In the genomic region with DNA sequence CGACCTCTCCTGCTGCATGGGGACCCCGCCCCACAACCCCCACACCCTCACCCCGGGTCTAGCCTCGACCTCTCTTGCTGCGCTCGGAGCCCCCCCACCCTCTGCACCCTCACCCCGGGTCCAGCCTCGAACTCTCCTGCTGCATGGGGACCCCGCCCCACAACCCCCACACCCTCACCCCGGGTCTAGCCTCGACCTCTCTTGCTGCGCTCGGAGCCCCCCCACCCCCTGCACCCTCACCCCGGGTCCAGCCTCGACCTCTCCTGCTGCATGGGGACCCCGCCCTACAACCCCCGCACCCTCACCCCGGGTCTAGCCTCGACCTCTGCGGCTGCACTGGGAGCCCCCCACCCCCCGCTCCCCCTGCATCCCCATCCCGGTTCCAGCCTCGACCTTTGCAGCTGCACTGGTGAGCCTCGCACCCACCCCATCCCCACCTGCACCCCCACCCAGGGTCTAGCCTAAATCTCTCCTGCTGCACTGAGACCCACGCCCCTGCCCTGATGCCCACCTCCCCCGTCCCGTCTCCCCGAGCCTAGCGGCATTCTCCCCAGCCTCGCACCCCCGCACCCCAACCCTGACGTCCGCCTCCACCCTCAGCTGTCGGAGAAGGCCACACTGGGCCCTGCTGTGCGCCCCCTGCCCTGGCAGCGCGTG, we compare ENCODE assay signal across 13 cellular contexts. TPM values are rescaled to one million over a fixed set of nuclear protein-coding genes. Genes with fewer than 3 reads are reported as not detected.
DNase-seq lines count a peak whose midpoint lies in the region; ATAC-seq and TF ChIP-seq lines count a peak whose summit lies in the region.
"Had no signal": no experiment of that assay in that cellular context is flagged by ENCODE, and none has a peak within 500 bp of the region (broad histone marks: within the 10 kb centered on the region; RNA-seq: fewer than 3 reads in every experiment).

No MANE protein-coding gene starts in this region.

- TF ChIP-seq CTCF in RWPE1 (conservative IDR thresholded peaks at IDR 0.05; ENCODE audit: low read depth), result no peak
- TF ChIP-seq CTCF in upper lobe of left lung (IDR thresholded peaks at IDR 0.05), result no peak

- H3K9me3 Mint-ChIP-seq in activated naive CD4-positive, alpha-beta T cell treated with anti-CD3 and anti-CD28 coated beads, Interleukin-2, amount 10 ng/mL, durations not matched to agents 7 days and 5 days, result no peaks in the 10 kb centered on the region
- no peaks in the 10 kb centered on the region for H3K9me3 Mint-ChIP-seq in activated naive CD4-positive, alpha-beta T cell treated with anti-CD3 and anti-CD28 coated beads for 36 hours
- no peaks in the 10 kb centered on the region for H3K9me3 Mint-ChIP-seq in naive thymus-derived CD8-positive, alpha-beta T cell
- H3K9me3 Mint-ChIP-seq: activated T-cell treated with anti-CD3 and anti-CD28 coated beads, Interleukin-2, amount 50 U/mL, for 24 hours had no signal

- H3K27ac ChIP-seq in RWPE1, result peak overlapping the region; percentile 73
- H3K27ac ChIP-seq in upper lobe of left lung, result peak overlapping the region in 1 of 4 donors; percentile 83

- peaks cover 33% of the 10 kb centered on the region for H3K4me1 Mint-ChIP-seq in activated naive CD4-positive, alpha-beta T cell treated with anti-CD3 and anti-CD28 coated beads, Interleukin-2, amount 10 ng/mL, durations not matched to agents 7 days and 5 days
- peaks cover 13% of the 10 kb centered on the region for H3K4me1 Mint-ChIP-seq in activated naive CD4-positive, alpha-beta T cell treated with anti-CD3 and anti-CD28 coated beads for 36 hours (ENCODE audit: low read depth)
- peaks cover 7 to 28% (median 18%) of the 10 kb centered on the region in 4 donors for H3K4me1 Mint-ChIP-seq in naive thymus-derived CD8-positive, alpha-beta T cell

- H3K9me3 ChIP-seq in iPS-15b (ENCODE audit: control insufficient read depth, insufficient read depth, low read length), result no peaks in the 10 kb centered on the region
- H3K9me3 ChIP-seq in upper lobe of left lung, result no peaks in the 10 kb centered on the region

- CTCF ChIA-PET in activated naive CD4-positive, alpha-beta T cell treated with anti-CD3 and anti-CD28 coated beads, Interleukin-2, amount 10 ng/mL, durations not matched to agents 7 days and 5 days (lab: Charles Lee), result no interaction called here
- CTCF ChIA-PET in activated naive CD4-positive, alpha-beta T cell treated with anti-CD3 and anti-CD28 coated beads for 36 hours (lab: Charles Lee), result no interaction called here
- CTCF ChIA-PET in RWPE1 (lab: Yijun Ruan, JAX), result interaction anchor here (0.6 to 1.0 kb wide), 3 partner anchors 18 to 91 kb away, joined by 3 to 4 read pairs (median 4); no protein-coding TSS in a partner anchor

- no peak for TF ChIP-seq EP300 in upper lobe of left lung (IDR thresholded peaks at IDR 0.05)

- H3K27ac Mint-ChIP-seq in activated naive CD4-positive, alpha-beta T cell treated with anti-CD3 and anti-CD28 coated beads, Interleukin-2, amount 10 ng/mL, durations not matched to agents 7 days and 5 days, result no peak overlapping the region
- H3K27ac Mint-ChIP-seq in activated naive CD4-positive, alpha-beta T cell treated with anti-CD3 and anti-CD28 coated beads for 36 hours, result no peak overlapping the region
- no peak overlapping the region for H3K27ac Mint-ChIP-seq in naive thymus-derived CD8-positive, alpha-beta T cell
- H3K27ac Mint-ChIP-seq: activated CD4-positive, alpha-beta T cell treated with anti-CD3 and anti-CD28 coated beads for 36 hours; activated T-cell treated with anti-CD3 and anti-CD28 coated beads, Interleukin-2, amount 50 U/mL, for 24 hours had no signal

- peaks cover 2% of the 10 kb centered on the region for H3K36me3 Mint-ChIP-seq in activated naive CD4-positive, alpha-beta T cell treated with anti-CD3 and anti-CD28 coated beads, Interleukin-2, amount 10 ng/mL, durations not matched to agents 7 days and 5 days
- no peaks in the 10 kb centered on the region for H3K36me3 Mint-ChIP-seq in activated naive CD4-positive, alpha-beta T cell treated with anti-CD3 and anti-CD28 coated beads for 36 hours (ENCODE audit: low read depth)
- no peaks in the 10 kb centered on the region for H3K36me3 Mint-ChIP-seq in naive thymus-derived CD8-positive, alpha-beta T cell
- H3K36me3 Mint-ChIP-seq: naive thymus-derived CD4-positive, alpha-beta T cell had no signal

- TF ChIP-seq POLR2A in upper lobe of left lung (IDR thresholded peaks at IDR 0.05), result no peak

- intact Hi-C loops in activated naive CD4-positive, alpha-beta T cell treated with anti-CD3 and anti-CD28 coated beads for 36 hours (cut with micrococcal nuclease), result no loop called here

- peak overlapping the region; percentile 47 for H3K4me3 Mint-ChIP-seq in activated naive CD4-positive, alpha-beta T cell treated with anti-CD3 and anti-CD28 coated beads, Interleukin-2, amount 10 ng/mL, durations not matched to agents 7 days and 5 days
- no peak overlapping the region for H3K4me3 Mint-ChIP-seq in activated naive CD4-positive, alpha-beta T cell treated with anti-CD3 and anti-CD28 coated beads for 36 hours
- peak overlapping the region in 3 of 10 donors; percentile 43 to 70 (median 50) for H3K4me3 Mint-ChIP-seq in naive thymus-derived CD8-positive, alpha-beta T cell
- H3K4me3 Mint-ChIP-seq: activated CD4-positive, alpha-beta T cell treated with anti-CD3 and anti-CD28 coated beads for 36 hours had no signal

- H3K27me3 ChIP-seq in iPS-15b (ENCODE audit: control insufficient read depth, insufficient read depth, low read length) (peaks cover 5% of the 10 kb centered on the region), upper lobe of left lung (peaks cover 0 to 2% (median 0%) of the 10 kb centered on the region in 4 donors)

- H3K4me1 ChIP-seq in iPS-15b (ENCODE audit: control insufficient read depth, insufficient read depth, low read length) (no peaks in the 10 kb centered on the region), upper lobe of left lung (peaks cover 23 to 56% (median 39%) of the 10 kb centered on the region in 4 donors)

- DNase-seq in activated naive CD4-positive, alpha-beta T cell treated with anti-CD3 and anti-CD28 coated beads, Interleukin-2, amount 10 ng/mL, durations not matched to agents 7 days and 5 days, result no peak
- no peak for DNase-seq in activated naive CD4-positive, alpha-beta T cell treated with anti-CD3 and anti-CD28 coated beads for 36 hours
- DNase-seq in RWPE1 (ENCODE audit: low spot score), result no peak
- no peak for DNase-seq in upper lobe of left lung
- DNase-seq in naive thymus-derived CD8-positive, alpha-beta T cell, result no peak
- no peak for DNase-seq in NCI-H446 treated with DMSO at 0.1 percent for 48 hours (lab: John Stamatoyannopoulos, UW)
- no peak for DNase-seq in stimulated activated CD4-positive, alpha-beta T cell treated with anti-CD3 and anti-CD28 coated beads, Interleukin-12 subunit alpha, Interleukin-12 subunit beta, amount 100 ng/mL, for 4 hours
- DNase-seq: foreskin melanocyte, kidney glomerular epithelial cell had no signal

- peaks cover 46% of the 10 kb centered on the region for H3K27me3 Mint-ChIP-seq in activated naive CD4-positive, alpha-beta T cell treated with anti-CD3 and anti-CD28 coated beads, Interleukin-2, amount 10 ng/mL, durations not matched to agents 7 days and 5 days
- H3K27me3 Mint-ChIP-seq in activated naive CD4-positive, alpha-beta T cell treated with anti-CD3 and anti-CD28 coated beads for 36 hours (ENCODE audit: low read depth), result peaks cover 6% of the 10 kb centered on the region
- peaks cover 0 to 11% (median 0%) of the 10 kb centered on the region in 5 donors for H3K27me3 Mint-ChIP-seq in naive thymus-derived CD8-positive, alpha-beta T cell

- POLR2A ChIA-PET in RWPE1 (lab: Yijun Ruan, JAX; ENCODE audit: low non-redundant PET), result no interaction called here
- POLR2A ChIA-PET in naive thymus-derived CD8-positive, alpha-beta T cell (lab: Charles Lee), result interaction anchor here (0.6 to 13.5 kb wide), 6 partner anchors 12 to 218 kb away, joined by 3 to 165 read pairs (median 4); partner anchors contain the start of genes KISS1R, MED16, R3HDM4 and RNU6-9

- H3K4me3 ChIP-seq in iPS-15b (ENCODE audit: low read depth, low read length) (peak overlapping the region; percentile 22), upper lobe of left lung (peak overlapping the region in 3 of 4 donors; percentile 39 to 57 (median 48))

- no peak overlapping the region for H3K9ac ChIP-seq in iPS-15b (ENCODE audit: low read depth, low read length)

- 55 to 65% methylated on average over 11 to 34 of the region's 37 CpGs for WGBS in upper lobe of left lung, 2 donors

- H3K36me3 ChIP-seq in iPS-15b (ENCODE audit: control insufficient read depth, insufficient read depth, low read length) (no peaks in the 10 kb centered on the region), upper lobe of left lung (no peaks in the 10 kb centered on the region)

- ATAC-seq in upper lobe of left lung (ENCODE audit: low FRiP score in 2 of 2), result no peak
- ATAC-seq in naive thymus-derived CD8-positive, alpha-beta T cell, result no peak

RNA-seq across cellular contexts. Expression of gene CFD, which starts 1.8 kb away (rescaled TPM):
- total RNA-seq in activated naive CD4-positive, alpha-beta T cell treated with anti-CD3 and anti-CD28 coated beads for 36 hours, result under 1 TPM; 0.17 to 0.25 TPM
- 100 to 1,000 TPM; 101 to 393 (median 259) TPM for total RNA-seq in upper lobe of left lung
- 1 to 10 TPM; 2.4 to 3.9 TPM for total RNA-seq in naive thymus-derived CD8-positive, alpha-beta T cell
- 1 to 10 TPM; 3.6 to 10.0 (median 4.3) TPM for polyA plus RNA-seq in naive thymus-derived CD8-positive, alpha-beta T cell

RNA-seq across cellular contexts. Expression of gene ELANE, which starts 9.1 kb away (rescaled TPM):
- not detected for total RNA-seq in activated naive CD4-positive, alpha-beta T cell treated with anti-CD3 and anti-CD28 coated beads for 36 hours
- 10 to 100 TPM in 1 of 6 donors, 1 to 10 TPM in 2, under 1 TPM in 2, not detected in 1; 0.69 to 11.9 (median 1.3) TPM for total RNA-seq in upper lobe of left lung
- total RNA-seq in naive thymus-derived CD8-positive, alpha-beta T cell, result not detected
- not detected for polyA plus RNA-seq in naive thymus-derived CD8-positive, alpha-beta T cell
- total RNA-seq: activated CD4-positive, alpha-beta T cell treated with anti-CD3 and anti-CD28 coated beads for 36 hours had no signal
- polyA plus RNA-seq: naive thymus-derived CD4-positive, alpha-beta T cell had no signal

RNA-seq across cellular contexts. Expression of gene PRTN3, which starts 20.4 kb away (rescaled TPM):
- not detected for total RNA-seq in activated naive CD4-positive, alpha-beta T cell treated with anti-CD3 and anti-CD28 coated beads for 36 hours
- total RNA-seq in upper lobe of left lung, result 1 to 10 TPM in 2 of 6 donors, not detected in 4; 1.1 to 9.4 TPM
- not detected for total RNA-seq in naive thymus-derived CD8-positive, alpha-beta T cell
- polyA plus RNA-seq in naive thymus-derived CD8-positive, alpha-beta T cell, result not detected
- total RNA-seq: activated CD4-positive, alpha-beta T cell treated with anti-CD3 and anti-CD28 coated beads for 36 hours had no signal
- polyA plus RNA-seq: naive thymus-derived CD4-positive, alpha-beta T cell had no signal

RNA-seq across cellular contexts. Expression of gene MED16, which starts 31.8 kb away (rescaled TPM):
- 10 to 100 TPM; 61.3 to 68.1 TPM for total RNA-seq in activated naive CD4-positive, alpha-beta T cell treated with anti-CD3 and anti-CD28 coated beads for 36 hours
- 100 to 1,000 TPM in 2 of 6 donors, 10 to 100 TPM in 4; 33.5 to 110 (median 62.1) TPM for total RNA-seq in upper lobe of left lung
- total RNA-seq in naive thymus-derived CD8-positive, alpha-beta T cell, result 10 to 100 TPM; 65.9 to 68.8 TPM
- polyA plus RNA-seq in naive thymus-derived CD8-positive, alpha-beta T cell, result 100 to 1,000 TPM in 1 of 3 donors, 10 to 100 TPM in 2; 54.3 to 117 (median 72.4) TPM

RNA-seq across cellular contexts. Expression of gene RNU6-9, which starts 32.1 kb away (rescaled TPM):
- not detected for total RNA-seq in activated naive CD4-positive, alpha-beta T cell treated with anti-CD3 and anti-CD28 coated beads for 36 hours
- not detected for total RNA-seq in upper lobe of left lung
- total RNA-seq in naive thymus-derived CD8-positive, alpha-beta T cell, result not detected
- polyA plus RNA-seq in naive thymus-derived CD8-positive, alpha-beta T cell, result not detected
- total RNA-seq: activated CD4-positive, alpha-beta T cell treated with anti-CD3 and anti-CD28 coated beads for 36 hours; naive thymus-derived CD4-positive, alpha-beta T cell had no signal
- polyA plus RNA-seq: naive thymus-derived CD4-positive, alpha-beta T cell had no signal

Comparison
In these comparisons a context has a peak if more than half of its experiments do, and no peak if none do; other contexts are left out.
1. RNA of gene CFD, which starts 1.8 kb away (total RNA-seq): 101 to 393 TPM in upper lobe of left lung; 2.4 to 3.9 TPM in naive thymus-derived CD8-positive, alpha-beta T cell and 0.17 to 0.25 TPM in activated naive CD4-positive, alpha-beta T cell treated with anti-CD3 and anti-CD28 coated beads for 36 hours; every median in the first group is over 10 times any median in the second.